Comparison of ENCODE assay signal across 8 cellular contexts in genomic region chr1:186304982-186305949, GRCh38. TPM values are rescaled to one million over a fixed set of nuclear protein-coding genes. Genes with fewer than 3 reads are reported as not detected.
DNase-seq lines count a peak whose midpoint lies in the region; ATAC-seq, FAIRE-seq and TF ChIP-seq lines count a peak whose summit lies in the region.

No MANE protein-coding gene starts in this region.

- H3K4me3 Mint-ChIP-seq in activated CD4-positive, alpha-beta memory T cell treated with anti-CD3 and anti-CD28 coated beads for 36 hours, result no peak overlapping the region
- H3K4me3 Mint-ChIP-seq in activated CD4-positive, alpha-beta memory T cell treated with anti-CD3 and anti-CD28 coated beads, Interleukin-2, amount 10 ng/mL, durations not matched to agents 7 days and 5 days, result no peak overlapping the region
- H3K4me3 Mint-ChIP-seq in T-helper 1 cell treated with Interleukin-12 subunit alpha and Interleukin-12 subunit beta and Interleukin-4 antibody, amounts not matched to agents 30 μg/mL and 1 μg/mL, for 36 hours, result peak overlapping the region; percentile 53

- peaks cover 4% of the 10 kb centered on the region for H3K36me3 Mint-ChIP-seq in activated CD4-positive, alpha-beta memory T cell treated with anti-CD3 and anti-CD28 coated beads for 36 hours
- peaks cover 4% of the 10 kb centered on the region for H3K36me3 Mint-ChIP-seq in activated CD4-positive, alpha-beta memory T cell treated with anti-CD3 and anti-CD28 coated beads, Interleukin-2, amount 10 ng/mL, durations not matched to agents 7 days and 5 days (ENCODE audit: low read depth)
- peaks cover 20% of the 10 kb centered on the region for H3K36me3 Mint-ChIP-seq in T-helper 1 cell treated with Interleukin-12 subunit alpha and Interleukin-12 subunit beta and Interleukin-4 antibody, amounts not matched to agents 30 μg/mL and 1 μg/mL, for 36 hours (ENCODE audit: low read depth)

- no peak for FAIRE-seq in H54 (lab: Jason Lieb, UNC)

- no peaks in the 10 kb centered on the region for H3K9me3 Mint-ChIP-seq in activated CD4-positive, alpha-beta memory T cell treated with anti-CD3 and anti-CD28 coated beads for 36 hours
- H3K9me3 Mint-ChIP-seq in activated CD4-positive, alpha-beta memory T cell treated with anti-CD3 and anti-CD28 coated beads, Interleukin-2, amount 10 ng/mL, durations not matched to agents 7 days and 5 days, result no peaks in the 10 kb centered on the region
- H3K9me3 Mint-ChIP-seq in T-helper 1 cell treated with Interleukin-12 subunit alpha and Interleukin-12 subunit beta and Interleukin-4 antibody, amounts not matched to agents 30 μg/mL and 1 μg/mL, for 36 hours, result peaks cover 5% of the 10 kb centered on the region

- no peak overlapping the region for H3K4me3 ChIP-seq in upper lobe of right lung

- no peak overlapping the region for H3K27ac ChIP-seq in upper lobe of right lung

- H3K27me3 Mint-ChIP-seq in activated CD4-positive, alpha-beta memory T cell treated with anti-CD3 and anti-CD28 coated beads for 36 hours, result no peaks in the 10 kb centered on the region
- H3K27me3 Mint-ChIP-seq in activated CD4-positive, alpha-beta memory T cell treated with anti-CD3 and anti-CD28 coated beads, Interleukin-2, amount 10 ng/mL, durations not matched to agents 7 days and 5 days, result no peaks in the 10 kb centered on the region
- no peaks in the 10 kb centered on the region for H3K27me3 Mint-ChIP-seq in T-helper 1 cell treated with Interleukin-12 subunit alpha and Interleukin-12 subunit beta and Interleukin-4 antibody, amounts not matched to agents 30 μg/mL and 1 μg/mL, for 36 hours (ENCODE audit: low read depth)

- no peaks in the 10 kb centered on the region for H3K9me3 ChIP-seq in upper lobe of right lung

- H3K36me3 ChIP-seq in upper lobe of right lung, result no peaks in the 10 kb centered on the region

- no peak for DNase-seq in activated CD4-positive, alpha-beta memory T cell treated with anti-CD3 and anti-CD28 coated beads for 36 hours
- no peak for DNase-seq in activated CD4-positive, alpha-beta memory T cell treated with anti-CD3 and anti-CD28 coated beads, Interleukin-2, amount 10 ng/mL, durations not matched to agents 7 days and 5 days
- peak; percentile 32 for DNase-seq in HuH-7 (ENCODE audit: low spot score)
- DNase-seq in glomerular endothelial cell (ENCODE audit: extremely low read depth, low read depth, low spot score), result peak; percentile 18
- no peak for DNase-seq in upper lobe of right lung
- no peak for DNase-seq in H54 (ENCODE audit: insufficient read length, low spot score)

- peak overlapping the region; percentile 69 for H3K27ac Mint-ChIP-seq in activated CD4-positive, alpha-beta memory T cell treated with anti-CD3 and anti-CD28 coated beads for 36 hours
- no peak overlapping the region for H3K27ac Mint-ChIP-seq in activated CD4-positive, alpha-beta memory T cell treated with anti-CD3 and anti-CD28 coated beads, Interleukin-2, amount 10 ng/mL, durations not matched to agents 7 days and 5 days
- H3K27ac Mint-ChIP-seq in T-helper 1 cell treated with Interleukin-12 subunit alpha and Interleukin-12 subunit beta and Interleukin-4 antibody, amounts not matched to agents 30 μg/mL and 1 μg/mL, for 36 hours, result peak overlapping the region; percentile 94

- TF ChIP-seq CTCF in upper lobe of right lung (IDR thresholded peaks at IDR 0.05), result peak; percentile 34

- H3K27me3 ChIP-seq in upper lobe of right lung, result no peaks in the 10 kb centered on the region

- TF ChIP-seq POLR2A in H54 (IDR thresholded peaks at IDR 0.05; ENCODE audit: low read depth, low read length), result no peak

- CTCF ChIA-PET in activated CD4-positive, alpha-beta memory T cell treated with anti-CD3 and anti-CD28 coated beads for 36 hours (lab: Charles Lee), result interaction anchor here (0.5 to 3.0 kb wide), 9 partner anchors 12 to 1848 kb away, joined by 3 to 16 read pairs (median 4); no protein-coding TSS in a partner anchor
- CTCF ChIA-PET in activated CD4-positive, alpha-beta memory T cell treated with anti-CD3 and anti-CD28 coated beads, Interleukin-2, amount 10 ng/mL, durations not matched to agents 7 days and 5 days (lab: Charles Lee), result interaction anchor here (1.1 kb wide), 2 partner anchors 27 to 31 kb away, joined by 3 read pairs; no protein-coding TSS in a partner anchor

- H3K4me1 ChIP-seq in upper lobe of right lung, result no peaks in the 10 kb centered on the region

- intact Hi-C loops in activated CD4-positive, alpha-beta memory T cell treated with anti-CD3 and anti-CD28 coated beads for 36 hours (cut with micrococcal nuclease), result loop anchor here (1.0 to 10.0 kb wide), 3 partner anchors 20 to 990 kb away; partner anchors contain the start of gene IVNS1ABP
- intact Hi-C loops in upper lobe of right lung (cut with DNase I), result no loop called here

- H3K4me1 Mint-ChIP-seq in activated CD4-positive, alpha-beta memory T cell treated with anti-CD3 and anti-CD28 coated beads for 36 hours (ENCODE audit: low read depth), result peaks cover 54% of the 10 kb centered on the region
- peaks cover 34% of the 10 kb centered on the region for H3K4me1 Mint-ChIP-seq in activated CD4-positive, alpha-beta memory T cell treated with anti-CD3 and anti-CD28 coated beads, Interleukin-2, amount 10 ng/mL, durations not matched to agents 7 days and 5 days
- peaks cover 47% of the 10 kb centered on the region for H3K4me1 Mint-ChIP-seq in T-helper 1 cell treated with Interleukin-12 subunit alpha and Interleukin-12 subunit beta and Interleukin-4 antibody, amounts not matched to agents 30 μg/mL and 1 μg/mL, for 36 hours (ENCODE audit: low read depth)

- ATAC-seq in GM21447 (IDR thresholded peaks at IDR 0.05; ENCODE audit: unreplicated experiment), result peak; percentile 74
- no peak for ATAC-seq in upper lobe of right lung

- POLR2A ChIA-PET in activated CD4-positive, alpha-beta memory T cell treated with anti-CD3 and anti-CD28 coated beads for 36 hours (lab: Charles Lee), result no interaction called here
- POLR2A ChIA-PET in activated CD4-positive, alpha-beta memory T cell treated with anti-CD3 and anti-CD28 coated beads, Interleukin-2, amount 10 ng/mL, durations not matched to agents 7 days and 5 days (lab: Charles Lee), result interaction anchor here (0.6 to 1.6 kb wide), 3 partner anchors 12 to 314 kb away, joined by 3 to 4 read pairs (median 3); no protein-coding TSS in a partner anchor

RNA-seq across cellular contexts. Expression of gene PRG4, which starts 9.2 kb away (rescaled TPM):
- 1 to 10 TPM; 4.0 to 4.8 TPM for total RNA-seq in activated CD4-positive, alpha-beta memory T cell treated with anti-CD3 and anti-CD28 coated beads for 36 hours
- total RNA-seq in activated CD4-positive, alpha-beta memory T cell treated with anti-CD3 and anti-CD28 coated beads, Interleukin-2, amount 10 ng/mL, durations not matched to agents 7 days and 5 days, result under 1 TPM; 0.23 to 0.25 TPM
- 0.18 TPM in 1 of 2 replicates, not detected in the other for total RNA-seq in glomerular endothelial cell
- total RNA-seq in upper lobe of right lung, result 47.8 TPM

Comparison
In these comparisons a context has a peak if more than half of its experiments do, and no peak if none do; other contexts are left out.
1. DNase-seq: peak in HuH-7 (single experiment) and glomerular endothelial cell (single experiment); none in activated CD4-positive, alpha-beta memory T cell treated with anti-CD3 and anti-CD28 coated beads for 36 hours (single experiment), activated CD4-positive, alpha-beta memory T cell treated with anti-CD3 and anti-CD28 coated beads, Interleukin-2, amount 10 ng/mL, durations not matched to agents 7 days and 5 days (single experiment), upper lobe of right lung (single experiment) and H54 (single experiment).